Comparison of ENCODE assay signal across 1 cellular context in genomic region chr17:45243750-45244149, GRCh38.
TF ChIP-seq lines count a peak whose summit lies in the region.

No MANE protein-coding gene starts in this region.

TF ChIP-seq in A549, 52 proteins besides CTCF, POLR2A, EP300 and RAD21 (continued from another document):
- TF ChIP-seq, protein P1, sequence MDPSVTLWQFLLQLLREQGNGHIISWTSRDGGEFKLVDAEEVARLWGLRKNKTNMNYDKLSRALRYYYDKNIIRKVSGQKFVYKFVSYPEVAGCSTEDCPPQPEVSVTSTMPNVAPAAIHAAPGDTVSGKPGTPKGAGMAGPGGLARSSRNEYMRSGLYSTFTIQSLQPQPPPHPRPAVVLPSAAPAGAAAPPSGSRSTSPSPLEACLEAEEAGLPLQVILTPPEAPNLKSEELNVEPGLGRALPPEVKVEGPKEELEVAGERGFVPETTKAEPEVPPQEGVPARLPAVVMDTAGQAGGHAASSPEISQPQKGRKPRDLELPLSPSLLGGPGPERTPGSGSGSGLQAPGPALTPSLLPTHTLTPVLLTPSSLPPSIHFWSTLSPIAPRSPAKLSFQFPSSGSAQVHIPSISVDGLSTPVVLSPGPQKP (IDR thresholded peaks at IDR 0.05; ENCODE audit: low read depth, low read length), result no peak
- TF ChIP-seq HOXB13 (CRISPR knock-in tag; IDR thresholded peaks at IDR 0.05; ENCODE audit: low read depth) (no peak), NPAS2 (CRISPR knock-in tag; IDR thresholded peaks at IDR 0.05; ENCODE audit: borderline replicate concordance) (no peak), MAFK (IDR thresholded peaks at IDR 0.05; ENCODE audit: partially characterized antibody) (no peak)
- TF ChIP-seq, protein P2, sequence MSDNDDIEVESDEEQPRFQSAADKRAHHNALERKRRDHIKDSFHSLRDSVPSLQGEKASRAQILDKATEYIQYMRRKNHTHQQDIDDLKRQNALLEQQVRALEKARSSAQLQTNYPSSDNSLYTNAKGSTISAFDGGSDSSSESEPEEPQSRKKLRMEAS (IDR thresholded peaks at IDR 0.05), result 0 out of 2 replicates have a peak, but pooled peaks have one; percentile 15
